ENCODE assay signal across 16 cellular contexts in genomic region chr15:30917013-30917412, GRCh38. TPM values are rescaled to one million over a fixed set of nuclear protein-coding genes. Genes with fewer than 3 reads are reported as not detected.
DNase-seq lines count a peak whose midpoint lies in the region; ATAC-seq, FAIRE-seq and TF ChIP-seq lines count a peak whose summit lies in the region.
"Had no signal": no experiment of that assay in that cellular context is flagged by ENCODE, and none has a peak within 500 bp of the region (broad histone marks: within the 10 kb centered on the region; RNA-seq: fewer than 3 reads in every experiment).

No MANE protein-coding gene starts in this region.

- H3K4me1 ChIP-seq in GM23338 (ENCODE audit: insufficient read depth) (peaks cover 6% of the 10 kb centered on the region), neuronal stem cell (ENCODE audit: control insufficient read depth in 2 of 2, insufficient read depth in 1 of 2, low read depth in 1 of 2, low read length in 2 of 2) (peaks cover 4% of the 10 kb centered on the region in 2 donors)

- H3K9me3 Mint-ChIP-seq in activated T-cell treated with anti-CD3 and anti-CD28 coated beads, Interleukin-2, amount 50 U/mL, for 24 hours = no peaks in the 10 kb centered on the region
- H3K9me3 Mint-ChIP-seq in GM23338 (no peaks in the 10 kb centered on the region; the same call in 2 of the 3 replicates), brain (no peaks in the 10 kb centered on the region)
- H3K9me3 Mint-ChIP-seq: HFFc6 had no signal

- peaks cover 92% of the 10 kb centered on the region for H3K36me3 Mint-ChIP-seq in activated T-cell treated with anti-CD3 and anti-CD28 coated beads, Interleukin-2, amount 50 U/mL, for 24 hours (ENCODE audit: low read depth)
- H3K36me3 Mint-ChIP-seq in GM23338 (ENCODE audit: low read depth) (peaks cover 59% of the 10 kb centered on the region; the same call in 2 of the 3 replicates), brain (peaks cover 80% of the 10 kb centered on the region)

- no peaks in the 10 kb centered on the region for H3K79me1 ChIP-seq in neuronal stem cell (ENCODE audit: low read depth, low read length)

- DNase-seq in activated T-cell treated with anti-CD3 and anti-CD28 coated beads, Interleukin-2, amount 50 U/mL, for 24 hours = no peak
- no peak for DNase-seq in activated T-cell treated with anti-CD3 and anti-CD28 coated beads, Interleukin-2, amount 50 U/mL, for 48 hours
- DNase-seq in GM23338 (ENCODE audit: low spot score) = no peak
- no peak for DNase-seq in neuronal stem cell (ENCODE audit: low spot score)
- DNase-seq in cerebellar nuclear complex (lab: John Stamatoyannopoulos, UW) = no peak
- DNase-seq in D721Med (ENCODE audit: insufficient read length, low spot score) = no peak
- DNase-seq: 8988T, BE2C, GM23248, HFFc6, KG1, NCI-H2081, NCI-H524 had no signal

- no peaks in the 10 kb centered on the region; the same call in none of the 2 replicates for H3K79me2 ChIP-seq in GM23338 (replicated peaks; ENCODE audit: insufficient read depth)

- no peak overlapping the region for H2AK5ac ChIP-seq in neuronal stem cell (ENCODE audit: low read depth, low read length)

- H2AFZ ChIP-seq in GM23338 = no peak overlapping the region
- no peak overlapping the region for H2AFZ ChIP-seq in neuronal stem cell (ENCODE audit: low read length)
- H2AFZ ChIP-seq: GM23248 had no signal

- H3K14ac ChIP-seq in neuronal stem cell (ENCODE audit: low read length) = no peak overlapping the region

- no peak overlapping the region for H3K9ac ChIP-seq in neuronal stem cell (ENCODE audit: low read depth, low read length, poor library complexity)
- H3K9ac ChIP-seq: GM23248 had no signal

- no peak overlapping the region for H2BK120ac ChIP-seq in neuronal stem cell (ENCODE audit: low read depth, low read length)

- H3K4me1 Mint-ChIP-seq in activated T-cell treated with anti-CD3 and anti-CD28 coated beads, Interleukin-2, amount 50 U/mL, for 24 hours (ENCODE audit: low read depth) = peaks cover 7% of the 10 kb centered on the region
- H3K4me1 Mint-ChIP-seq in GM23338 (peaks cover 14% of the 10 kb centered on the region), brain (peaks cover 17% of the 10 kb centered on the region)

- H2BK15ac ChIP-seq in neuronal stem cell (ENCODE audit: low read length) = no peak overlapping the region

- H3K4me3 ChIP-seq in GM23338 = no peak overlapping the region
- no peak overlapping the region for H3K4me3 ChIP-seq in neuronal stem cell (ENCODE audit: low read length in 2 of 2)
- H3K4me3 ChIP-seq: GM23248 had no signal

- no peaks in the 10 kb centered on the region; the same call in 1 of the 2 replicates for H4K20me1 ChIP-seq in GM23338 (replicated peaks; ENCODE audit: insufficient read depth)

- no peak overlapping the region for H3K27ac ChIP-seq in GM23338 (ENCODE audit: low read depth)
- H3K27ac ChIP-seq in neuronal stem cell (replicated peaks; ENCODE audit: low read length) = no peak overlapping the region
- H3K27ac ChIP-seq: GM23248 had no signal

- H3K4me3 Mint-ChIP-seq in activated T-cell treated with anti-CD3 and anti-CD28 coated beads, Interleukin-2, amount 50 U/mL, for 24 hours = no peak overlapping the region
- H3K4me3 Mint-ChIP-seq in GM23338 (no peak overlapping the region), brain (no peak overlapping the region)
- H3K4me3 Mint-ChIP-seq: HFFc6 had no signal

- FAIRE-seq in D721Med (lab: Jason Lieb, UNC) = no peak
- FAIRE-seq: GM12892 had no signal

- peak overlapping the region; percentile 0 for H3K27ac Mint-ChIP-seq in activated T-cell treated with anti-CD3 and anti-CD28 coated beads, Interleukin-2, amount 50 U/mL, for 24 hours
- peak overlapping the region; percentile 5; the same call in 1 of the 2 replicates for H3K27ac Mint-ChIP-seq in GM23338
- peak overlapping the region in 3 of 5 experiments; percentile 4 to 29 (median 13) for H3K27ac Mint-ChIP-seq in brain
- H3K27ac Mint-ChIP-seq: HFFc6 had no signal

- no peaks in the 10 kb centered on the region for H3K27me3 ChIP-seq in GM23338 (ENCODE audit: insufficient read depth)
- H3K27me3 ChIP-seq in neuronal stem cell (ENCODE audit: control insufficient read depth in 3 of 3, insufficient read depth in 3 of 3, low read depth in 1 of 3, low read length in 3 of 3) = peaks cover 0 to 3% (median 0%) of the 10 kb centered on the region in 3 experiments
- H3K27me3 ChIP-seq: BE2C had no signal

- H3K23ac ChIP-seq in neuronal stem cell (ENCODE audit: low read depth, low read length, poor library complexity) = peak overlapping the region; percentile 1

- no peaks in the 10 kb centered on the region for H3K9me3 ChIP-seq in neuronal stem cell (replicated peaks in 1 of 2; ENCODE audit: control insufficient read depth in 2 of 2, insufficient read depth in 1 of 2, low read depth in 1 of 2, low read length in 2 of 2)
- H3K9me3 ChIP-seq: BE2C had no signal

- H3K9me2 ChIP-seq in GM23338 (ENCODE audit: insufficient read depth) = no peaks in the 10 kb centered on the region

- no peak overlapping the region for H4K8ac ChIP-seq in neuronal stem cell (ENCODE audit: low read depth, low read length)

- H3K36me3 ChIP-seq in GM23338 (ENCODE audit: insufficient read depth) (peaks cover 23% of the 10 kb centered on the region), neuronal stem cell (replicated peaks in 1 of 2; ENCODE audit: control insufficient read depth in 2 of 2, insufficient read depth in 2 of 2, low read length in 2 of 2) (peaks cover 24 to 96% of the 10 kb centered on the region in 2 donors)

- no peak overlapping the region for H4K91ac ChIP-seq in neuronal stem cell (ENCODE audit: low read depth, low read length, poor library complexity)

- H2BK12ac ChIP-seq in neuronal stem cell (ENCODE audit: low read length) = no peak overlapping the region

- no peak overlapping the region for H3K4ac ChIP-seq in neuronal stem cell (ENCODE audit: low read length)

- peak; percentile 24 to 60; a peak in 3 of 4 replicates for TF ChIP-seq CTCF in GM23338 (conservative IDR thresholded peaks at IDR 0.05; ENCODE audit: low read depth in 2 of 2)
- no peak for TF ChIP-seq CTCF in brain (conservative IDR thresholded peaks at IDR 0.05)
- no peak for TF ChIP-seq CTCF in D721Med (IDR thresholded peaks at IDR 0.05; ENCODE audit: insufficient read depth, missing control alignments)

- no CpG with 5 or more reads among the region's 6 CpGs for WGBS in neuronal stem cell (ENCODE audit: extremely low coverage in 2 of 2, insufficient read length in 2 of 2, insufficient replicate concordance in 1 of 2), 2 donors

- peak; percentile 51 for ATAC-seq in GM23338
- ATAC-seq in HG03442 (IDR thresholded peaks at IDR 0.05; ENCODE audit: unreplicated experiment) = no peak

- no peak overlapping the region for H2BK5ac ChIP-seq in neuronal stem cell (ENCODE audit: low read length)

- no peaks in the 10 kb centered on the region for H3K27me3 Mint-ChIP-seq in activated T-cell treated with anti-CD3 and anti-CD28 coated beads, Interleukin-2, amount 50 U/mL, for 24 hours
- peaks cover 2% of the 10 kb centered on the region for H3K27me3 Mint-ChIP-seq in GM23338 (ENCODE audit: insufficient read depth, low read depth, poor library complexity)
- peaks cover 3% of the 10 kb centered on the region for H3K27me3 Mint-ChIP-seq in brain

- H3K4me2 ChIP-seq in GM23338 (no peak overlapping the region), neuronal stem cell (ENCODE audit: insufficient read depth, low read length, poor library complexity, severe bottlenecking) (no peak overlapping the region)

- H3F3A ChIP-seq in GM23338 (replicated peaks; ENCODE audit: low read depth) = no peaks in the 10 kb centered on the region

- H3K18ac ChIP-seq in neuronal stem cell (ENCODE audit: low read length) = no peak overlapping the region

TF ChIP-seq in GM23338, 12 proteins besides CTCF, POLR2A, EP300 and RAD21 (continues in another document):
- TF ChIP-seq STAT1 (IDR thresholded peaks at IDR 0.05; ENCODE audit: unreplicated experiment) = no peak

RNA-seq across cellular contexts. Expression of gene FAN1, which starts 13.3 kb away (rescaled TPM):
- total RNA-seq in GM23338 (2014; rRNA removed; shearing (Covaris generic)) = 25.7 and 29.2 TPM in 2 replicates
- polyA plus RNA-seq in GM23338 (2016; fragmentation: Nextera tagmentation; extraction: Ambion mirVana) (9.1 and 9.7 TPM in 2 replicates), brain (ENCODE audit: insufficient read depth, low read depth, low replicate concordance) (6.6 TPM)
- polyA plus RNA-seq in neuronal stem cell (2013, experiment 1 of 2) = 13.8 TPM
- polyA plus RNA-seq in neuronal stem cell (2013, experiment 2 of 2) = 13.3 TPM

Comparison
In these comparisons a context has a peak if more than half of its experiments do, and no peak if none do; other contexts are left out.
1. CTCF ChIP-seq: peak in GM23338 (2 of 2); none in brain (0 of 2) and D721Med (single experiment).
2. Peak in every context shown above with its lines, with median percentiles within 50 percentile points of each other: H3K27ac Mint-ChIP-seq.